In the genomic region with DNA sequence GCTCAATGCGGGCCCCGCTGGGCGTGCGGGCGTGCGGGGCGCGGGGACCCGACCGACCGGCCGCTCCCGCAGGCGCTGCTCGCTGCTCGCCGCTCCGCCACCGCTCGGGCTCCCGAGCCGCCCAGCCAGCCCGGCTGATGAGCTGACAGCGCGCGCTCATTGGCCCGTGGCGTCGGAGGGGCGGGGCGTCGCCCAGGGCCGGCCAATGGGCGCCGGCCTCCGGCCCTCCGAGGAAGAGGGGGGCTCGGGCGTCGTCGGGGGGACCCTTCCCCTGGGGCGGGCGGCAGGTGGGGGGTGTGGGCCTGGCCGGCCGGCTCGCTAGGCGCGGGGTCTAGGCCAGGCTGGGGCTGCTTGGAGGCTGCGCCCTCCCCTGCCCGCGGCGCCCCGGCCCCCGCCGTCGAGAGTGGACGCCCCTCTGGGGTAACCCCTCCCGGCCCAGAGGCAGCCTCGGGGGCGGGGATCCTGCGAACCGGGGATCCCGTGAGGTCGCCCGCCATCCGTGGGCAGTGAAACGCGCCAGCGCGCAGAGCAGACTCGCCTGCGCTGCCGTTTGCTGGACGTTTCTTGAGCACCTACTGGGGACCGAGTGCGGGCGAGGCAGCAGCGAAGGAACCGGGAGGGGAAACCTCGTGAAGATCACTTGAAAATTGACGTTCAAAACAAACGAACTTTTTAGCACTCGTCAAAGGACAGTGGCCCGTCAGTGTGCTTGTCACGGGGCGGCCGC, we compare ENCODE assay signal across 8 cellular contexts. TPM values are rescaled to one million over a fixed set of nuclear protein-coding genes. Genes with fewer than 3 reads are reported as not detected.
DNase-seq lines count a peak whose midpoint lies in the region; ATAC-seq and TF ChIP-seq lines count a peak whose summit lies in the region.

A gene (minus strand): TSS at position 111 of the 727 bp plus-strand sequence. CDS start 111 bp downstream, outside the sequence.

- no peak within 1 kb of the TSS for H3K27ac Mint-ChIP-seq in MCF 10A (ENCODE audit: low read depth, unreplicated experiment)

- H3K27me3 Mint-ChIP-seq in MCF 10A (ENCODE audit: insufficient read depth, unreplicated experiment), result peaks cover 60% of the 10 kb centered on the region

- POLR2A ChIA-PET in MCF 10A (lab: Yijun Ruan, JAX), result no interaction called here

- CTCF ChIA-PET in MCF 10A (lab: Yijun Ruan, JAX), result interaction anchor here (1.1 to 5.2 kb wide), 2 partner anchors 69 to 73 kb away, joined by 3 to 89 read pairs; no protein-coding TSS in a partner anchor

- H3K9me3 Mint-ChIP-seq in MCF 10A (ENCODE audit: unreplicated experiment), result no peaks in the 10 kb centered on the region

- no peak for TF ChIP-seq CTCF in MCF 10A (IDR thresholded peaks at IDR 0.05; ENCODE audit: unreplicated experiment)

- intact Hi-C loops in MCF 10A (cut with micrococcal nuclease), result no loop called here

- ATAC-seq in SK-N-SH treated with all-trans-retinoic acid at 6 μM for 48 hours (peak; percentile 89), HG02642 (IDR thresholded peaks at IDR 0.05; ENCODE audit: poor library complexity, unreplicated experiment) (no peak)

- BruUV-seq in MCF 10A (replicated peaks; lab: Mats Ljungman, UMichigan), result no TSS peak

- H3K4me3 Mint-ChIP-seq in MCF 10A (ENCODE audit: unreplicated experiment), result no peak within 1 kb of the TSS

- in situ Hi-C loops in T47D (cut with HindIII; ENCODE audit: low pct_unique_long_range_greater_than_20kb, low sequenced_read_pairs), result no loop called here

- no peaks in the 10 kb centered on the region for H3K4me1 Mint-ChIP-seq in MCF 10A (ENCODE audit: insufficient read depth, unreplicated experiment)

- no peaks in the 10 kb centered on the region for H3K36me3 Mint-ChIP-seq in MCF 10A (ENCODE audit: insufficient read depth, unreplicated experiment)

- DNase-seq in T47D (ENCODE audit: low read depth in 1 of 2, low spot score in 1 of 2), result peak; percentile 64 to 84
- DNase-seq in MCF 10A (ENCODE audit: unreplicated experiment), result no peak
- peak; percentile 7 for DNase-seq in amniotic epithelial cell (ENCODE audit: low read depth)
- DNase-seq in iPS-NIHi11 (ENCODE audit: low spot score), result peak; percentile 100
- DNase-seq in stimulated activated CD4-positive, alpha-beta T cell treated with anti-CD3 and anti-CD28 coated beads, Interleukin-2, amount 100 ng/mL, for 48 hours, result peak; percentile 37 to 52
- DNase-seq in OCI-M2 (lab: John Stamatoyannopoulos, UW; ENCODE audit: unreplicated experiment), result no peak

TF ChIP-seq in SK-N-SH treated with all-trans-retinoic acid at 6 μM for 48 hours, 23 proteins besides CTCF, POLR2A, EP300 and RAD21:
- TF ChIP-seq, protein P1, sequence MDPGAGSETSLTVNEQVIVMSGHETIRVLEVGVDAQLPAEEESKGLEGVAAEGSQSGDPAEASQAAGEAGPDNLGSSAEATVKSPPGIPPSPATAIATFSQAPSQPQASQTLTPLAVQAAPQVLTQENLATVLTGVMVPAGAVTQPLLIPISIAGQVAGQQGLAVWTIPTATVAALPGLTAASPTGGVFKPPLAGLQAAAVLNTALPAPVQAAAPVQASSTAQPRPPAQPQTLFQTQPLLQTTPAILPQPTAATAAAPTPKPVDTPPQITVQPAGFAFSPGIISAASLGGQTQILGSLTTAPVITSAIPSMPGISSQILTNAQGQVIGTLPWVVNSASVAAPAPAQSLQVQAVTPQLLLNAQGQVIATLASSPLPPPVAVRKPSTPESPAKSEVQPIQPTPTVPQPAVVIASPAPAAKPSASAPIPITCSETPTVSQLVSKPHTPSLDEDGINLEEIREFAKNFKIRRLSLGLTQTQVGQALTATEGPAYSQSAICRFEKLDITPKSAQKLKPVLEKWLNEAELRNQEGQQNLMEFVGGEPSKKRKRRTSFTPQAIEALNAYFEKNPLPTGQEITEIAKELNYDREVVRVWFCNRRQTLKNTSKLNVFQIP (CRISPR knock-in tag; IDR thresholded peaks at IDR 0.05; ENCODE audit: borderline replicate concordance, low read depth), result no peak
- TF ChIP-seq CSDC2 (CRISPR knock-in tag; IDR thresholded peaks at IDR 0.05) (no peak), PPARA (CRISPR knock-in tag; IDR thresholded peaks at IDR 0.05; ENCODE audit: borderline replicate concordance) (no peak), ZNF8 (CRISPR knock-in tag; IDR thresholded peaks at IDR 0.05) (no peak), ZNF565 (CRISPR knock-in tag; conservative IDR thresholded peaks at IDR 0.05; ENCODE audit: low read depth) (no peak), ARNTL (CRISPR knock-in tag; IDR thresholded peaks at IDR 0.05; ENCODE audit: borderline replicate concordance, low read depth) (no peak), ZC3H10 (CRISPR knock-in tag; IDR thresholded peaks at IDR 0.05) (no peak), ISL1 (CRISPR knock-in tag; IDR thresholded peaks at IDR 0.05) (no peak), GLIS3 (CRISPR knock-in tag; IDR thresholded peaks at IDR 0.05) (no peak), ZFP3 (CRISPR knock-in tag; IDR thresholded peaks at IDR 0.05) (no peak), BACH2 (CRISPR knock-in tag; IDR thresholded peaks at IDR 0.05; ENCODE audit: borderline replicate concordance) (no peak), ESRRG (CRISPR knock-in tag; IDR thresholded peaks at IDR 0.05) (no peak)
- TF ChIP-seq, protein P2, sequence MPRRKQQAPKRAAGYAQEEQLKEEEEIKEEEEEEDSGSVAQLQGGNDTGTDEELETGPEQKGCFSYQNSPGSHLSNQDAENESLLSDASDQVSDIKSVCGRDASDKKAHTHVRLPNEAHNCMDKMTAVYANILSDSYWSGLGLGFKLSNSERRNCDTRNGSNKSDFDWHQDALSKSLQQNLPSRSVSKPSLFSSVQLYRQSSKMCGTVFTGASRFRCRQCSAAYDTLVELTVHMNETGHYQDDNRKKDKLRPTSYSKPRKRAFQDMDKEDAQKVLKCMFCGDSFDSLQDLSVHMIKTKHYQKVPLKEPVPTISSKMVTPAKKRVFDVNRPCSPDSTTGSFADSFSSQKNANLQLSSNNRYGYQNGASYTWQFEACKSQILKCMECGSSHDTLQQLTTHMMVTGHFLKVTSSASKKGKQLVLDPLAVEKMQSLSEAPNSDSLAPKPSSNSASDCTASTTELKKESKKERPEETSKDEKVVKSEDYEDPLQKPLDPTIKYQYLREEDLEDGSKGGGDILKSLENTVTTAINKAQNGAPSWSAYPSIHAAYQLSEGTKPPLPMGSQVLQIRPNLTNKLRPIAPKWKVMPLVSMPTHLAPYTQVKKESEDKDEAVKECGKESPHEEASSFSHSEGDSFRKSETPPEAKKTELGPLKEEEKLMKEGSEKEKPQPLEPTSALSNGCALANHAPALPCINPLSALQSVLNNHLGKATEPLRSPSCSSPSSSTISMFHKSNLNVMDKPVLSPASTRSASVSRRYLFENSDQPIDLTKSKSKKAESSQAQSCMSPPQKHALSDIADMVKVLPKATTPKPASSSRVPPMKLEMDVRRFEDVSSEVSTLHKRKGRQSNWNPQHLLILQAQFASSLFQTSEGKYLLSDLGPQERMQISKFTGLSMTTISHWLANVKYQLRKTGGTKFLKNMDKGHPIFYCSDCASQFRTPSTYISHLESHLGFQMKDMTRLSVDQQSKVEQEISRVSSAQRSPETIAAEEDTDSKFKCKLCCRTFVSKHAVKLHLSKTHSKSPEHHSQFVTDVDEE (CRISPR knock-in tag; IDR thresholded peaks at IDR 0.05), result no peak
- TF ChIP-seq, protein P3, sequence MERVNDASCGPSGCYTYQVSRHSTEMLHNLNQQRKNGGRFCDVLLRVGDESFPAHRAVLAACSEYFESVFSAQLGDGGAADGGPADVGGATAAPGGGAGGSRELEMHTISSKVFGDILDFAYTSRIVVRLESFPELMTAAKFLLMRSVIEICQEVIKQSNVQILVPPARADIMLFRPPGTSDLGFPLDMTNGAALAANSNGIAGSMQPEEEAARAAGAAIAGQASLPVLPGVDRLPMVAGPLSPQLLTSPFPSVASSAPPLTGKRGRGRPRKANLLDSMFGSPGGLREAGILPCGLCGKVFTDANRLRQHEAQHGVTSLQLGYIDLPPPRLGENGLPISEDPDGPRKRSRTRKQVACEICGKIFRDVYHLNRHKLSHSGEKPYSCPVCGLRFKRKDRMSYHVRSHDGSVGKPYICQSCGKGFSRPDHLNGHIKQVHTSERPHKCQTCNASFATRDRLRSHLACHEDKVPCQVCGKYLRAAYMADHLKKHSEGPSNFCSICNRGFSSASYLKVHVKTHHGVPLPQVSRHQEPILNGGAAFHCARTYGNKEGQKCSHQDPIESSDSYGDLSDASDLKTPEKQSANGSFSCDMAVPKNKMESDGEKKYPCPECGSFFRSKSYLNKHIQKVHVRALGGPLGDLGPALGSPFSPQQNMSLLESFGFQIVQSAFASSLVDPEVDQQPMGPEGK (CRISPR knock-in tag; IDR thresholded peaks at IDR 0.05; ENCODE audit: borderline replicate concordance), result no peak
- TF ChIP-seq, protein P4, sequence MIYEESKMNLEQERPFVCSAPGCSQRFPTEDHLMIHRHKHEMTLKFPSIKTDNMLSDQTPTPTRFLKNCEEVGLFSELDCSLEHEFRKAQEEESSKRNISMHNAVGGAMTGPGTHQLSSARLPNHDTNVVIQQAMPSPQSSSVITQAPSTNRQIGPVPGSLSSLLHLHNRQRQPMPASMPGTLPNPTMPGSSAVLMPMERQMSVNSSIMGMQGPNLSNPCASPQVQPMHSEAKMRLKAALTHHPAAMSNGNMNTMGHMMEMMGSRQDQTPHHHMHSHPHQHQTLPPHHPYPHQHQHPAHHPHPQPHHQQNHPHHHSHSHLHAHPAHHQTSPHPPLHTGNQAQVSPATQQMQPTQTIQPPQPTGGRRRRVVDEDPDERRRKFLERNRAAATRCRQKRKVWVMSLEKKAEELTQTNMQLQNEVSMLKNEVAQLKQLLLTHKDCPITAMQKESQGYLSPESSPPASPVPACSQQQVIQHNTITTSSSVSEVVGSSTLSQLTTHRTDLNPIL (CRISPR knock-in tag; IDR thresholded peaks at IDR 0.05; ENCODE audit: low read depth), result no peak
TF ChIP-seq in SK-N-SH treated with all-trans-retinoic acid at 6 μM for 48 hours: peak in this region for 0.

RNA-seq across cellular contexts. Expression of the gene that starts here (rescaled TPM):
- not detected in 2 replicates for total RNA-seq in MCF 10A (2022)

Comparison
In these comparisons a context has a peak if more than half of its experiments do, and no peak if none do; other contexts are left out.
1. DNase-seq: peak in T47D (2 of 2), amniotic epithelial cell (single experiment), iPS-NIHi11 (single experiment) and stimulated activated CD4-positive, alpha-beta T cell treated with anti-CD3 and anti-CD28 coated beads, Interleukin-2, amount 100 ng/mL, for 48 hours (2 of 2); none in MCF 10A (single experiment) and OCI-M2 (single experiment).